ENCODE assay signal across 14 cellular contexts in genomic region chr1:163459539-163459938, GRCh38.
A peak's percentile ranks its signal among the peaks of the same experiment; 100 is the strongest.
DNase-seq lines count a peak whose midpoint lies in the region; ATAC-seq and TF ChIP-seq lines count a peak whose summit lies in the region.
"Had no signal": no experiment of that assay in that cellular context is flagged by ENCODE, and none has a peak within 500 bp of the region (broad histone marks: within the 10 kb centered on the region; RNA-seq: fewer than 3 reads in every experiment).

No MANE protein-coding gene starts in this region.

- WGBS in right cardiac atrium = 53% methylated on average over 4 of the region's 4 CpGs
- WGBS in prostate gland = 83% methylated on average over 4 of the region's 4 CpGs

- DNase-seq in NCI-H1417 (lab: John Stamatoyannopoulos, UW) (peak in 2 of 3 experiments; percentile 15 to 60), NCI-H1417 treated with DMSO at 0.1 percent for 48 hours (lab: John Stamatoyannopoulos, UW) (no peak), left ventricle myocardium superior (no peak), right cardiac atrium (no peak), NCI-H82 (lab: John Stamatoyannopoulos, UW) (peak; percentile 79), NCI-H1436 (lab: John Stamatoyannopoulos, UW) (no peak), prostate gland (ENCODE audit: low spot score) (no peak)
- no peak for DNase-seq in stimulated activated naive CD8-positive, alpha-beta T cell treated with anti-CD3 and anti-CD28 coated beads, Interleukin-15, Interleukin-2, amounts not matched to agents 100 U/mL and 50 U/mL, for 24 hours
- DNase-seq: Caco-2; CD8-positive, alpha-beta memory T cell; DMS53 had no signal

- no peak overlapping the region for H3K4me3 ChIP-seq in right cardiac atrium (ENCODE audit: low read length)
- H3K4me3 ChIP-seq in prostate gland = no peak overlapping the region

- no peaks in the 10 kb centered on the region for H3K4me1 ChIP-seq in right cardiac atrium (ENCODE audit: control insufficient read depth, insufficient read depth, low read length)
- H3K4me1 ChIP-seq in prostate gland (replicated peaks) = no peaks in the 10 kb centered on the region
- H3K4me1 ChIP-seq: Caco-2 had no signal

- no peak for TF ChIP-seq POLR2A in prostate gland (IDR thresholded peaks at IDR 0.05)

- H3K36me3 ChIP-seq in prostate gland = no peaks in the 10 kb centered on the region

- intact Hi-C loops in left ventricle myocardium superior (cut with micrococcal nuclease) = no loop called here
- intact Hi-C loops in right cardiac atrium (cut with DNase I) = no loop called here
- intact Hi-C loops in prostate gland (cut with DNase I) = no loop called here

- TF ChIP-seq CTCF in prostate gland (IDR thresholded peaks at IDR 0.05) = no peak

- H3K9me3 ChIP-seq in right cardiac atrium (ENCODE audit: control insufficient read depth, low read length) (no peaks in the 10 kb centered on the region), prostate gland (no peaks in the 10 kb centered on the region)
- H3K9me3 ChIP-seq: Caco-2 had no signal

- H3K27ac ChIP-seq in right cardiac atrium (ENCODE audit: low read length) (no peak overlapping the region), prostate gland (no peak overlapping the region)
- H3K27ac ChIP-seq: 22Rv1, HL-60 had no signal

- H3K27me3 ChIP-seq in right cardiac atrium (ENCODE audit: control insufficient read depth, insufficient read depth) (peaks cover 2% of the 10 kb centered on the region), prostate gland (replicated peaks; ENCODE audit: insufficient read depth) (no peaks in the 10 kb centered on the region)

- peak; percentile 39 for ATAC-seq in left ventricle myocardium superior
- no peak for ATAC-seq in right cardiac atrium
- no peak for ATAC-seq in stimulated activated naive CD8-positive, alpha-beta T cell treated with anti-CD3 and anti-CD28 coated beads, Interleukin-15, Interleukin-2, amounts not matched to agents 100 U/mL and 50 U/mL, for 24 hours
- ATAC-seq: HCT116 had no signal

Comparison
In these comparisons a context has a peak if more than half of its experiments do, and no peak if none do; other contexts are left out.
1. DNase-seq: peak in NCI-H1417 (2 of 3) and NCI-H82 (single experiment); none in NCI-H1417 treated with DMSO at 0.1 percent for 48 hours (single experiment), left ventricle myocardium superior (single experiment), right cardiac atrium (0 of 3), NCI-H1436 (single experiment), stimulated activated naive CD8-positive, alpha-beta T cell treated with anti-CD3 and anti-CD28 coated beads, Interleukin-15, Interleukin-2, amounts not matched to agents 100 U/mL and 50 U/mL, for 24 hours (single experiment) and prostate gland (single experiment).